In genomic region chr3:196207833-196208607, GRCh38 we compare ENCODE assay signal across 1 cellular context.
A peak's percentile ranks its signal among the peaks of the same experiment; 100 is the strongest.
TF ChIP-seq lines count a peak whose summit lies in the region.

No MANE protein-coding gene starts in this region.

TF ChIP-seq in K562, 482 proteins besides CTCF, POLR2A, EP300 and RAD21 (continued from another document and continues in another):
- TF ChIP-seq, protein P1, sequence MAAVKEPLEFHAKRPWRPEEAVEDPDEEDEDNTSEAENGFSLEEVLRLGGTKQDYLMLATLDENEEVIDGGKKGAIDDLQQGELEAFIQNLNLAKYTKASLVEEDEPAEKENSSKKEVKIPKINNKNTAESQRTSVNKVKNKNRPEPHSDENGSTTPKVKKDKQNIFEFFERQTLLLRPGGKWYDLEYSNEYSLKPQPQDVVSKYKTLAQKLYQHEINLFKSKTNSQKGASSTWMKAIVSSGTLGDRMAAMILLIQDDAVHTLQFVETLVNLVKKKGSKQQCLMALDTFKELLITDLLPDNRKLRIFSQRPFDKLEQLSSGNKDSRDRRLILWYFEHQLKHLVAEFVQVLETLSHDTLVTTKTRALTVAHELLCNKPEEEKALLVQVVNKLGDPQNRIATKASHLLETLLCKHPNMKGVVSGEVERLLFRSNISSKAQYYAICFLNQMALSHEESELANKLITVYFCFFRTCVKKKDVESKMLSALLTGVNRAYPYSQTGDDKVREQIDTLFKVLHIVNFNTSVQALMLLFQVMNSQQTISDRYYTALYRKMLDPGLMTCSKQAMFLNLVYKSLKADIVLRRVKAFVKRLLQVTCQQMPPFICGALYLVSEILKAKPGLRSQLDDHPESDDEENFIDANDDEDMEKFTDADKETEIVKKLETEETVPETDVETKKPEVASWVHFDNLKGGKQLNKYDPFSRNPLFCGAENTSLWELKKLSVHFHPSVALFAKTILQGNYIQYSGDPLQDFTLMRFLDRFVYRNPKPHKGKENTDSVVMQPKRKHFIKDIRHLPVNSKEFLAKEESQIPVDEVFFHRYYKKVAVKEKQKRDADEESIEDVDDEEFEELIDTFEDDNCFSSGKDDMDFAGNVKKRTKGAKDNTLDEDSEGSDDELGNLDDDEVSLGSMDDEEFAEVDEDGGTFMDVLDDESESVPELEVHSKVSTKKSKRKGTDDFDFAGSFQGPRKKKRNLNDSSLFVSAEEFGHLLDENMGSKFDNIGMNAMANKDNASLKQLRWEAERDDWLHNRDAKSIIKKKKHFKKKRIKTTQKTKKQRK (IDR thresholded peaks at IDR 0.05; ENCODE audit: borderline replicate concordance, low read depth, low read length): no peak
- no peak for TF ChIP-seq DMBX1 (CRISPR knock-in tag; IDR thresholded peaks at IDR 0.05; ENCODE audit: borderline replicate concordance)
- TF ChIP-seq ZNF24 (IDR thresholded peaks at IDR 0.05): no peak
- peak; percentile 82 for TF ChIP-seq MAX (CRISPR knock-in tag; IDR thresholded peaks at IDR 0.05)
- TF ChIP-seq RERE (CRISPR knock-in tag; IDR thresholded peaks at IDR 0.05; ENCODE audit: borderline replicate concordance): no peak
- TF ChIP-seq NR2F6 (CRISPR knock-in tag; IDR thresholded peaks at IDR 0.05): no peak
- no peak for TF ChIP-seq HNRNPK (IDR thresholded peaks at IDR 0.05; ENCODE audit: low read depth, low read length, poor library complexity, severe bottlenecking)
- TF ChIP-seq ZNF436 (CRISPR knock-in tag; IDR thresholded peaks at IDR 0.05): no peak
- no peak for TF ChIP-seq NCOA2 (IDR thresholded peaks at IDR 0.05; ENCODE audit: partially characterized antibody in 2 of 2)
- TF ChIP-seq MYBL2 (IDR thresholded peaks at IDR 0.05; ENCODE audit: low read depth): no peak
- TF ChIP-seq MYBL2 (CRISPR knock-in tag; IDR thresholded peaks at IDR 0.05; ENCODE audit: borderline replicate concordance): no peak
- no peak for TF ChIP-seq SIN3B (IDR thresholded peaks at IDR 0.05; ENCODE audit: low read depth)
- no peak for TF ChIP-seq EWSR1 (IDR thresholded peaks at IDR 0.05; ENCODE audit: borderline replicate concordance, low read depth, partially characterized antibody)
- TF ChIP-seq ZNF12 (CRISPR knock-in tag; IDR thresholded peaks at IDR 0.05): no peak
- peak; percentile 63; the same call in 1 of the 2 replicates for TF ChIP-seq TOE1 (IDR thresholded peaks at IDR 0.05; ENCODE audit: borderline replicate concordance)
- no peak for TF ChIP-seq TOE1 (CRISPR knock-in tag; IDR thresholded peaks at IDR 0.05; ENCODE audit: borderline replicate concordance, low read depth)
- TF ChIP-seq TRIM28 (IDR thresholded peaks at IDR 0.05): peak; percentile 65; the same call in 1 of the 2 replicates
- no peak for TF ChIP-seq MEF2D (tag; conservative IDR thresholded peaks at IDR 0.05; ENCODE audit: low read depth)
- TF ChIP-seq ZNF133 (CRISPR knock-in tag; IDR thresholded peaks at IDR 0.05): no peak
- no peak for TF ChIP-seq KDM2B (CRISPR knock-in tag; IDR thresholded peaks at IDR 0.05)
- TF ChIP-seq HDGF (IDR thresholded peaks at IDR 0.05): no peak
- TF ChIP-seq PKNOX1 (IDR thresholded peaks at IDR 0.05): peak; percentile 25; the same call in 1 of the 2 replicates
- TF ChIP-seq RBBP5 (IDR thresholded peaks at IDR 0.05; ENCODE audit: borderline replicate concordance, insufficient read depth, low read length, poor library complexity, severe bottlenecking): no peak
- no peak for TF ChIP-seq GTF2F1 (IDR thresholded peaks at IDR 0.05; ENCODE audit: low read depth, low read length)
- TF ChIP-seq PCBP2 (IDR thresholded peaks at IDR 0.05; ENCODE audit: low read depth, low read length, poor library complexity, severe bottlenecking): no peak
- no peak for TF ChIP-seq CBFB (CRISPR knock-in tag; IDR thresholded peaks at IDR 0.05)
- TF ChIP-seq EZH2 (IDR thresholded peaks at IDR 0.05; ENCODE audit: borderline replicate concordance, low read depth, low read length): no peak
- no peak for TF ChIP-seq PYGO2 (tag; IDR thresholded peaks at IDR 0.05)
- TF ChIP-seq ILK (tag; IDR thresholded peaks at IDR 0.05; ENCODE audit: borderline replicate concordance, low read depth): no peak
- TF ChIP-seq HDAC2 (IDR thresholded peaks at IDR 0.05): peak; percentile 66; the same call in 1 of the 2 replicates
- no peak for TF ChIP-seq ZNF699 (CRISPR knock-in tag; IDR thresholded peaks at IDR 0.05; ENCODE audit: insufficient replicate concordance)
- no peak for TF ChIP-seq ZNF695 (CRISPR knock-in tag; IDR thresholded peaks at IDR 0.05)
- TF ChIP-seq, protein P2, sequence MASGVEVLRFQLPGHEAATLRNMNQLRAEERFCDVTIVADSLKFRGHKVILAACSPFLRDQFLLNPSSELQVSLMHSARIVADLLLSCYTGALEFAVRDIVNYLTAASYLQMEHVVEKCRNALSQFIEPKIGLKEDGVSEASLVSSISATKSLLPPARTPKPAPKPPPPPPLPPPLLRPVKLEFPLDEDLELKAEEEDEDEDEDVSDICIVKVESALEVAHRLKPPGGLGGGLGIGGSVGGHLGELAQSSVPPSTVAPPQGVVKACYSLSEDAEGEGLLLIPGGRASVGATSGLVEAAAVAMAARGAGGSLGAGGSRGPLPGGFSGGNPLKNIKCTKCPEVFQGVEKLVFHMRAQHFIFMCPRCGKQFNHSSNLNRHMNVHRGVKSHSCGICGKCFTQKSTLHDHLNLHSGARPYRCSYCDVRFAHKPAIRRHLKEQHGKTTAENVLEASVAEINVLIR (CRISPR knock-in tag; IDR thresholded peaks at IDR 0.05): no peak
- no peak for TF ChIP-seq RBM17 (IDR thresholded peaks at IDR 0.05; ENCODE audit: borderline replicate concordance, low read depth, low read length)
- no peak for TF ChIP-seq NEUROD1 (IDR thresholded peaks at IDR 0.05; ENCODE audit: borderline replicate concordance, low read depth, low read length, partially characterized antibody)
- no peak for TF ChIP-seq CBX3 (IDR thresholded peaks at IDR 0.05; ENCODE audit: borderline replicate concordance in 1 of 2, low read length in 2 of 2)
- TF ChIP-seq TSC22D4 (tag; IDR thresholded peaks at IDR 0.05): no peak
- TF ChIP-seq ZBTB11 (CRISPR knock-in tag; IDR thresholded peaks at IDR 0.05): no peak
- TF ChIP-seq, protein P3, sequence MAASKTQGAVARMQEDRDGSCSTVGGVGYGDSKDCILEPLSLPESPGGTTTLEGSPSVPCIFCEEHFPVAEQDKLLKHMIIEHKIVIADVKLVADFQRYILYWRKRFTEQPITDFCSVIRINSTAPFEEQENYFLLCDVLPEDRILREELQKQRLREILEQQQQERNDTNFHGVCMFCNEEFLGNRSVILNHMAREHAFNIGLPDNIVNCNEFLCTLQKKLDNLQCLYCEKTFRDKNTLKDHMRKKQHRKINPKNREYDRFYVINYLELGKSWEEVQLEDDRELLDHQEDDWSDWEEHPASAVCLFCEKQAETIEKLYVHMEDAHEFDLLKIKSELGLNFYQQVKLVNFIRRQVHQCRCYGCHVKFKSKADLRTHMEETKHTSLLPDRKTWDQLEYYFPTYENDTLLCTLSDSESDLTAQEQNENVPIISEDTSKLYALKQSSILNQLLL (CRISPR knock-in tag; IDR thresholded peaks at IDR 0.05; ENCODE audit: borderline replicate concordance): no peak
- TF ChIP-seq ZNF764 (CRISPR knock-in tag; IDR thresholded peaks at IDR 0.05; ENCODE audit: low read depth): no peak
- TF ChIP-seq POLR3G (IDR thresholded peaks at IDR 0.05; ENCODE audit: extremely low read depth, insufficient read length, insufficient replicate concordance): no peak
- TF ChIP-seq SPI1 (IDR thresholded peaks at IDR 0.05; ENCODE audit: borderline replicate concordance, low read depth, low read length): no peak
- TF ChIP-seq GATAD2A (IDR thresholded peaks at IDR 0.05): no peak
- TF ChIP-seq, protein P4, sequence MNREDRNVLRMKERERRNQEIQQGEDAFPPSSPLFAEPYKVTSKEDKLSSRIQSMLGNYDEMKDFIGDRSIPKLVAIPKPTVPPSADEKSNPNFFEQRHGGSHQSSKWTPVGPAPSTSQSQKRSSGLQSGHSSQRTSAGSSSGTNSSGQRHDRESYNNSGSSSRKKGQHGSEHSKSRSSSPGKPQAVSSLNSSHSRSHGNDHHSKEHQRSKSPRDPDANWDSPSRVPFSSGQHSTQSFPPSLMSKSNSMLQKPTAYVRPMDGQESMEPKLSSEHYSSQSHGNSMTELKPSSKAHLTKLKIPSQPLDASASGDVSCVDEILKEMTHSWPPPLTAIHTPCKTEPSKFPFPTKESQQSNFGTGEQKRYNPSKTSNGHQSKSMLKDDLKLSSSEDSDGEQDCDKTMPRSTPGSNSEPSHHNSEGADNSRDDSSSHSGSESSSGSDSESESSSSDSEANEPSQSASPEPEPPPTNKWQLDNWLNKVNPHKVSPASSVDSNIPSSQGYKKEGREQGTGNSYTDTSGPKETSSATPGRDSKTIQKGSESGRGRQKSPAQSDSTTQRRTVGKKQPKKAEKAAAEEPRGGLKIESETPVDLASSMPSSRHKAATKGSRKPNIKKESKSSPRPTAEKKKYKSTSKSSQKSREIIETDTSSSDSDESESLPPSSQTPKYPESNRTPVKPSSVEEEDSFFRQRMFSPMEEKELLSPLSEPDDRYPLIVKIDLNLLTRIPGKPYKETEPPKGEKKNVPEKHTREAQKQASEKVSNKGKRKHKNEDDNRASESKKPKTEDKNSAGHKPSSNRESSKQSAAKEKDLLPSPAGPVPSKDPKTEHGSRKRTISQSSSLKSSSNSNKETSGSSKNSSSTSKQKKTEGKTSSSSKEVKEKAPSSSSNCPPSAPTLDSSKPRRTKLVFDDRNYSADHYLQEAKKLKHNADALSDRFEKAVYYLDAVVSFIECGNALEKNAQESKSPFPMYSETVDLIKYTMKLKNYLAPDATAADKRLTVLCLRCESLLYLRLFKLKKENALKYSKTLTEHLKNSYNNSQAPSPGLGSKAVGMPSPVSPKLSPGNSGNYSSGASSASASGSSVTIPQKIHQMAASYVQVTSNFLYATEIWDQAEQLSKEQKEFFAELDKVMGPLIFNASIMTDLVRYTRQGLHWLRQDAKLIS (CRISPR knock-in tag; IDR thresholded peaks at IDR 0.05): 0 out of 2 replicates have a peak, but pooled peaks have one; percentile 61
- TF ChIP-seq NR3C1 (CRISPR knock-in tag; IDR thresholded peaks at IDR 0.05): no peak
